ENCODE assay signal across 17 cellular contexts in the genomic region with DNA sequence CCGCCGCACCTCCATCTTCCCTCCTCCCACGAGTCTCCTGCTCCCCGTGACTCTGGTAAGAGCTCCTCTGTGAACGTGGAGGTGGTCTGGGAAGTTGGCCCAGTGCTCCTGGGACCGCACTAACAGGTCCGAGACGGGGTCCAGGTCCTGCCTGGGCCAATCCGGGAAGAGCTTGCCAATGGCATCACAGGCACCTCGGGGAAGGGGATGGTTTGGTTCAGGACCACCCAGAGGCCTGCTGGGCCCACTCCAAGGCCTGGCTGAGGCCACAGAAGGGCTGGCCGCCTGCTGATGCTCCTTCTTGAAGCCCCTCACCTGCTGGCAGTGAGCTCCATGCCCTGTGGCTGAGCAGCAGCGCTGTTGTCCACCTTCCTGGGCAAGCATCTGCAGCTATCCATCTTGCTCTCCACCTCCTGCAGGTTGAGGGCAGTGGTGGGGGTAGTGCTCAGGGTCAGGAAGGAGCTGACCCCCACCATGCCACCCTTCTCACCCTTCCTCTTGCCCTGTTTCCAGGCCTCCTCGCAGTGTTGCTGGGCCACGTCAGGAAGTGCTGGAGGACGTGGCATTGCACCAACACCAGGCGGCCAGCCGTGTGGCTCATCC. TPM values are rescaled to one million over a fixed set of nuclear protein-coding genes. Genes with fewer than 3 reads are reported as not detected.
DNase-seq lines count a peak whose midpoint lies in the region; ATAC-seq and TF ChIP-seq lines count a peak whose summit lies in the region.
"Had no signal": no experiment of that assay in that cellular context is flagged by ENCODE, and none has a peak within 500 bp of the region (broad histone marks: within the 10 kb centered on the region; RNA-seq: fewer than 3 reads in every experiment).

No MANE protein-coding gene starts in this region.

- H3K9me3 Mint-ChIP-seq in activated CD4-positive, alpha-beta T cell treated with anti-CD3 and anti-CD28 coated beads for 36 hours (ENCODE audit: low read depth), result no peaks in the 10 kb centered on the region
- H3K9me3 Mint-ChIP-seq: CD4-positive, alpha-beta memory T cell had no signal

- H3K27me3 Mint-ChIP-seq in activated CD4-positive, alpha-beta T cell treated with anti-CD3 and anti-CD28 coated beads for 36 hours, result no peaks in the 10 kb centered on the region
- H3K27me3 Mint-ChIP-seq: CD4-positive, alpha-beta memory T cell had no signal

- no peaks in the 10 kb centered on the region for H3K36me3 Mint-ChIP-seq in activated CD4-positive, alpha-beta T cell treated with anti-CD3 and anti-CD28 coated beads for 36 hours (ENCODE audit: low read depth)
- H3K36me3 Mint-ChIP-seq: CD14-positive monocyte; CD4-positive, alpha-beta memory T cell had no signal

- H3K4me2 ChIP-seq in osteoblast (ENCODE audit: insufficient read depth, low read length), result no peak overlapping the region
- H3K4me2 ChIP-seq: BLaER1 had no signal

- DNase-seq in activated CD4-positive, alpha-beta T cell treated with anti-CD3 and anti-CD28 coated beads for 36 hours, result no peak
- no peak for DNase-seq in activated CD4-positive, alpha-beta T cell treated with anti-CD3 and anti-CD28 coated beads, Interleukin-2, amount 50 U/mL, for 4 hours
- DNase-seq in left lobe of liver (ENCODE audit: low spot score) (peak; percentile 39), osteoblast (ENCODE audit: insufficient read length, low spot score, missing footprints) (peak; percentile 68), NCI-H1694 treated with DMSO at 0.1 percent for 48 hours (lab: John Stamatoyannopoulos, UW) (no peak), foreskin fibroblast (no peak), NCI-H1694 (lab: John Stamatoyannopoulos, UW) (no peak)
- DNase-seq: 8988T; CD4-positive, alpha-beta memory T cell; DMS79 treated with DMSO at 0.1 percent for 48 hours; GF-D8; GM23248 had no signal

- no peak overlapping the region for H2AFZ ChIP-seq in osteoblast (ENCODE audit: low read length)
- H2AFZ ChIP-seq: GM23248 had no signal

- peak overlapping the region; percentile 25 for H3K27ac Mint-ChIP-seq in activated CD4-positive, alpha-beta T cell treated with anti-CD3 and anti-CD28 coated beads for 36 hours
- H3K27ac Mint-ChIP-seq: CD14-positive monocyte; CD4-positive, alpha-beta memory T cell had no signal

- no peak overlapping the region for H3K27ac ChIP-seq in osteoblast (ENCODE audit: low read depth, low read length)
- H3K27ac ChIP-seq: BLaER1, GM23248 had no signal

- no peak overlapping the region for H3K4me3 Mint-ChIP-seq in activated CD4-positive, alpha-beta T cell treated with anti-CD3 and anti-CD28 coated beads for 36 hours
- H3K4me3 Mint-ChIP-seq: CD14-positive monocyte; CD4-positive, alpha-beta memory T cell had no signal

- TF ChIP-seq CTCF in osteoblast (IDR thresholded peaks at IDR 0.05; ENCODE audit: extremely low read depth, low read depth, low read length), result no peak
- TF ChIP-seq CTCF in foreskin fibroblast (IDR thresholded peaks at IDR 0.05; ENCODE audit: low read depth, low read length), result no peak

- no peaks in the 10 kb centered on the region for H3K27me3 ChIP-seq in osteoblast (ENCODE audit: insufficient read depth, low read length)
- H3K27me3 ChIP-seq: BLaER1 had no signal

- CTCF ChIA-PET in activated CD4-positive, alpha-beta T cell treated with anti-CD3 and anti-CD28 coated beads for 36 hours (lab: Charles Lee), result interaction anchor here (0.6 kb wide), 1 partner anchor 104 kb away, joined by 3 read pairs; no protein-coding TSS in a partner anchor

- POLR2A ChIA-PET in activated CD4-positive, alpha-beta T cell treated with anti-CD3 and anti-CD28 coated beads for 36 hours (lab: Charles Lee), result no interaction called here

- no peaks in the 10 kb centered on the region for H4K20me1 ChIP-seq in osteoblast (ENCODE audit: insufficient read depth, low read length)
- H4K20me1 ChIP-seq: BLaER1 had no signal

- H3K79me2 ChIP-seq in osteoblast (ENCODE audit: insufficient read depth, low read length), result no peaks in the 10 kb centered on the region

- no peak for ATAC-seq in activated CD4-positive, alpha-beta T cell treated with anti-CD3 and anti-CD28 coated beads for 36 hours
- ATAC-seq in left lobe of liver (no peak), GM18511 (IDR thresholded peaks at IDR 0.05; ENCODE audit: unreplicated experiment) (no peak)
- ATAC-seq: HepG2 had no signal

- intact Hi-C loops in activated CD4-positive, alpha-beta T cell treated with anti-CD3 and anti-CD28 coated beads for 36 hours (cut with DNase I, micrococcal nuclease), result no loop called here

- no peaks in the 10 kb centered on the region for H3K4me1 ChIP-seq in osteoblast (ENCODE audit: insufficient read depth, low read length)
- H3K4me1 ChIP-seq: BLaER1, HAP-1 had no signal

- no peaks in the 10 kb centered on the region for H3K36me3 ChIP-seq in osteoblast (ENCODE audit: insufficient read depth, low read length)
- H3K36me3 ChIP-seq: BLaER1, HAP-1 had no signal

- H3K9me3 ChIP-seq in osteoblast (ENCODE audit: low read depth, low read length), result no peaks in the 10 kb centered on the region
- H3K9me3 ChIP-seq: BLaER1, HAP-1 had no signal

- H3K4me1 Mint-ChIP-seq in activated CD4-positive, alpha-beta T cell treated with anti-CD3 and anti-CD28 coated beads for 36 hours, result no peaks in the 10 kb centered on the region

- H3K4me3 ChIP-seq in osteoblast (ENCODE audit: insufficient read depth, low read length) (no peak overlapping the region), foreskin fibroblast (ENCODE audit: low read depth in 1 of 2, low read length in 2 of 2) (no peak overlapping the region)
- H3K4me3 ChIP-seq: BLaER1, GM23248, HAP-1 had no signal

RNA-seq across cellular contexts. Expression of gene TPM4, which starts 41.2 kb away (rescaled TPM):
- total RNA-seq in activated CD4-positive, alpha-beta T cell treated with anti-CD3 and anti-CD28 coated beads for 36 hours, result 100 to 1,000 TPM; 362 to 416 TPM
- 21.0 TPM for total RNA-seq in left lobe of liver
- 1,233 and 1,325 TPM in 2 replicates for total RNA-seq in osteoblast

Comparison
In these comparisons a context has a peak if more than half of its experiments do, and no peak if none do; other contexts are left out.
1. DNase-seq: peak in left lobe of liver (single experiment) and osteoblast (single experiment); none in activated CD4-positive, alpha-beta T cell treated with anti-CD3 and anti-CD28 coated beads for 36 hours (single experiment), activated CD4-positive, alpha-beta T cell treated with anti-CD3 and anti-CD28 coated beads, Interleukin-2, amount 50 U/mL, for 4 hours (0 of 2), NCI-H1694 treated with DMSO at 0.1 percent for 48 hours (single experiment), foreskin fibroblast (0 of 2) and NCI-H1694 (single experiment).
2. RNA of gene TPM4, which starts 41.2 kb away (total RNA-seq): 1,233 to 1,325 TPM in osteoblast and 362 to 416 TPM in activated CD4-positive, alpha-beta T cell treated with anti-CD3 and anti-CD28 coated beads for 36 hours; 21.0 TPM in left lobe of liver (single experiment); every median in the first group is over 10 times any median in the second.